Comparison of ENCODE assay signal across 10 cellular contexts in the genomic region with DNA sequence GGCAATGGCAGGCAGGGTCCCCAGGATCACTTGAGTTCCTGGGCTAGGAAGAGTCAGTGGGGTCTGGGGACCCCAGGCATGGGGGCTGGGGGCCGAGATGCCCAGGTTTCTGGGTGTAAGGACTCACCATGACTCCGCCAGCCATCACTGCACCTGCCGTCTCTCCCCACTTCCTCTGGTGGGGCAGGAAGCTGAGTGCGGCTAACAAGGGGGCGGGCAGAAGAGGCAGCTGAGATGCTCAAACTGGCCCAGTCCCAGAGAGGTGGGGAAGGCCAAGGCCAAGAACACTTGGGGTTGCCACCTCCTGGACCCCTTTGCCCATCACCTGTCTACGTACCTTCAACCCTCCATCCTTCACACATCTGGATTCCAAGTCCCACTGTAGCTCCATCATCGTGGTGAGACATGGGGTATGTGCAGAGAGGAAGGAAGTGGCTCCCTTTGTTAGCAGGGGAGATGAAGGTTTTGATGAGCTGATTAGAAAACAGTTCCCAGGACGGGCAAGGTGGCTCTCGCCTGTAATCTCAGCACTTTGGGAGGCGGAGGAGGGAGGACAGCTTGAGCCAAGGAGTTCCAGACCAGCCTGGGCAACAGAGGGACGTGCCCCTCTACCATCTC. TPM values are rescaled to one million over a fixed set of nuclear protein-coding genes. Genes with fewer than 3 reads are reported as not detected.
DNase-seq lines count a peak whose midpoint lies in the region; ATAC-seq and TF ChIP-seq lines count a peak whose summit lies in the region.
"Had no signal": no experiment of that assay in that cellular context is flagged by ENCODE, and none has a peak within 500 bp of the region (broad histone marks: within the 10 kb centered on the region; RNA-seq: fewer than 3 reads in every experiment).

A gene with protein sequence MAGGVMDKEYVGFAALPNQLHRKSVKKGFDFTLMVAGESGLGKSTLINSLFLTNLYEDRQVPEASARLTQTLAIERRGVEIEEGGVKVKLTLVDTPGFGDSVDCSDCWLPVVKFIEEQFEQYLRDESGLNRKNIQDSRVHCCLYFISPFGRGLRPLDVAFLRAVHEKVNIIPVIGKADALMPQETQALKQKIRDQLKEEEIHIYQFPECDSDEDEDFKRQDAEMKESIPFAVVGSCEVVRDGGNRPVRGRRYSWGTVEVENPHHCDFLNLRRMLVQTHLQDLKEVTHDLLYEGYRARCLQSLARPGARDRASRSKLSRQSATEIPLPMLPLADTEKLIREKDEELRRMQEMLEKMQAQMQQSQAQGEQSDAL (minus strand): TSS at position 164 of the 618 bp plus-strand sequence. CDS start 19 bp downstream, at position 145.

- no peak within 1 kb of the TSS for H2AFZ ChIP-seq in GM23248

- H3K36me3 Mint-ChIP-seq in activated CD8-positive, alpha-beta memory T cell treated with anti-CD3 and anti-CD28 coated beads, Interleukin-2, amount 10 ng/mL, durations not matched to agents 7 days and 5 days, result peaks cover 20% of the 10 kb centered on the region

- TF ChIP-seq EP300 in transverse colon (IDR thresholded peaks at IDR 0.05; ENCODE audit: low read depth), result no peak

- H3K27ac ChIP-seq in transverse colon (peak within 1 kb of the TSS; percentile 29 to 60 (median 51)), GM23248 (no peak within 1 kb of the TSS)

- H3K9me3 Mint-ChIP-seq in activated CD8-positive, alpha-beta memory T cell treated with anti-CD3 and anti-CD28 coated beads, Interleukin-2, amount 10 ng/mL, durations not matched to agents 7 days and 5 days (ENCODE audit: low read depth), result no peaks in the 10 kb centered on the region

- H3K27me3 ChIP-seq in transverse colon (no peaks in the 10 kb centered on the region), GM23248 (replicated peaks; ENCODE audit: insufficient read depth) (no peaks in the 10 kb centered on the region)

- peak; percentile 46 for ATAC-seq in activated CD8-positive, alpha-beta memory T cell treated with anti-CD3 and anti-CD28 coated beads, Interleukin-2, amount 10 ng/mL, durations not matched to agents 7 days and 5 days
- no peak for ATAC-seq in HG02763 (IDR thresholded peaks at IDR 0.05; ENCODE audit: unreplicated experiment)

- no peaks in the 10 kb centered on the region for H3K9me2 ChIP-seq in GM23248 (ENCODE audit: insufficient read depth)

- H3K4me3 Mint-ChIP-seq in activated CD8-positive, alpha-beta memory T cell treated with anti-CD3 and anti-CD28 coated beads, Interleukin-2, amount 10 ng/mL, durations not matched to agents 7 days and 5 days, result peak within 1 kb of the TSS; percentile 91

- DNase-seq in NCI-H510A treated with DMSO at 0.1 percent for 48 hours (lab: John Stamatoyannopoulos, UW), result peak; percentile 30
- no peak for DNase-seq in NCI-H510A (lab: John Stamatoyannopoulos, UW)
- DNase-seq in activated CD8-positive, alpha-beta memory T cell treated with anti-CD3 and anti-CD28 coated beads, Interleukin-2, amount 10 ng/mL, durations not matched to agents 7 days and 5 days, result peak; percentile 94
- DNase-seq in mucosa of gallbladder (ENCODE audit: low spot score), result no peak
- DNase-seq in transverse colon, result peak; percentile 67
- no peak for DNase-seq in middle frontal gyrus (ENCODE audit: extremely low spot score, low spot score)
- no peak for DNase-seq in GM23248

- intact Hi-C loops in transverse colon (cut with DNase I; ENCODE audit: low total_unique reads), result no loop called here

- no peaks in the 10 kb centered on the region for H3K79me2 ChIP-seq in GM23248 (ENCODE audit: insufficient read depth)

- peaks cover 4 to 11% (median 6%) of the 10 kb centered on the region in 4 donors for H3K4me1 ChIP-seq in transverse colon
- no peaks in the 10 kb centered on the region for H3K4me1 ChIP-seq in GM23248 (ENCODE audit: insufficient read depth)

- WGBS in transverse colon (ENCODE audit: low coverage in 1 of 2), 2 donors, result 39 to 60% methylated on average over 2 to 11 of the region's 11 CpGs
- 48 to 51% methylated on average over 10 to 11 of the region's 11 CpGs for WGBS in GM23248 (ENCODE audit: low coverage in 1 of 2, low lambda C conversion rate in 2 of 2, missing lambda C conversion rate in 2 of 2), 2 experiments

- no peaks in the 10 kb centered on the region for H3K27me3 Mint-ChIP-seq in activated CD8-positive, alpha-beta memory T cell treated with anti-CD3 and anti-CD28 coated beads, Interleukin-2, amount 10 ng/mL, durations not matched to agents 7 days and 5 days

- H3K4me3 ChIP-seq in transverse colon, result peak within 1 kb of the TSS in 1 of 4 donors; percentile 24
- no peak within 1 kb of the TSS for H3K4me3 ChIP-seq in GM23248
- H3K4me3 ChIP-seq: lung had no signal

- no peaks in the 10 kb centered on the region for H4K20me1 ChIP-seq in GM23248 (ENCODE audit: insufficient read depth)

- TF ChIP-seq POLR2A in transverse colon (IDR thresholded peaks at IDR 0.05), result peak; percentile 7

- peak within 1 kb of the TSS; percentile 98 for H3K27ac Mint-ChIP-seq in activated CD8-positive, alpha-beta memory T cell treated with anti-CD3 and anti-CD28 coated beads, Interleukin-2, amount 10 ng/mL, durations not matched to agents 7 days and 5 days

- no peak for TF ChIP-seq CTCF in transverse colon (IDR thresholded peaks at IDR 0.05)

- no peaks in the 10 kb centered on the region for H3F3A ChIP-seq in GM23248 (ENCODE audit: insufficient read depth)

- H3K36me3 ChIP-seq in transverse colon (no peaks in the 10 kb centered on the region), GM23248 (ENCODE audit: low read depth) (no peaks in the 10 kb centered on the region)

- H3K4me1 Mint-ChIP-seq in activated CD8-positive, alpha-beta memory T cell treated with anti-CD3 and anti-CD28 coated beads, Interleukin-2, amount 10 ng/mL, durations not matched to agents 7 days and 5 days, result peaks cover 45% of the 10 kb centered on the region

- H3K9me3 ChIP-seq in transverse colon (no peaks in the 10 kb centered on the region), GM23248 (ENCODE audit: low read depth) (no peaks in the 10 kb centered on the region)

- no peak within 1 kb of the TSS for H3K9ac ChIP-seq in GM23248

- in situ Hi-C loops in transverse colon (cut with MboI; ENCODE audit: low pct_ligation_motif_present in 1 of 4, low pct_unique_long_range_greater_than_20kb in 1 of 4, low sequenced_read_pairs in 3 of 4), result no loop called here
- in situ Hi-C loops in GM23248 (cut with MboI), result no loop called here

- no peak within 1 kb of the TSS for H3K4me2 ChIP-seq in GM23248 (ENCODE audit: unreplicated experiment)

- CTCF ChIA-PET in activated CD8-positive, alpha-beta memory T cell treated with anti-CD3 and anti-CD28 coated beads, Interleukin-2, amount 10 ng/mL, durations not matched to agents 7 days and 5 days (lab: Charles Lee), result interaction anchor here (0.6 to 4.6 kb wide), 18 partner anchors 10 to 335 kb away, joined by 3 to 56 read pairs (median 5); a partner anchor contains a TSS

RNA-seq across cellular contexts. Expression of the gene that starts here (rescaled TPM):
- 100 to 1,000 TPM; 259 to 278 TPM for total RNA-seq in activated CD8-positive, alpha-beta memory T cell treated with anti-CD3 and anti-CD28 coated beads, Interleukin-2, amount 10 ng/mL, durations not matched to agents 7 days and 5 days
- total RNA-seq in mucosa of gallbladder (11.5 TPM), transverse colon (1 to 10 TPM; 2.8 to 9.8 (median 4.8) TPM)
- not detected in 2 replicates for total RNA-seq in GM23248 (2014; rRNA removed; shearing (Covaris generic))
- polyA plus RNA-seq in GM23248 (2016; fragmentation: Nextera tagmentation; extraction: Ambion mirVana), result 1.7 and 1.9 TPM in 2 replicates
- total RNA-seq: RPMI7951 had no signal

Comparison
In these comparisons a context has a peak if more than half of its experiments do, and no peak if none do; other contexts are left out.
1. RNA of the gene that starts here (total RNA-seq): 259 to 278 TPM in activated CD8-positive, alpha-beta memory T cell treated with anti-CD3 and anti-CD28 coated beads, Interleukin-2, amount 10 ng/mL, durations not matched to agents 7 days and 5 days; 11.5 TPM in mucosa of gallbladder (single experiment), 2.8 to 9.8 TPM in transverse colon and not detected in GM23248; every median in the first group is over 10 times any median in the second.
2. DNase-seq: peak in NCI-H510A treated with DMSO at 0.1 percent for 48 hours (single experiment), activated CD8-positive, alpha-beta memory T cell treated with anti-CD3 and anti-CD28 coated beads, Interleukin-2, amount 10 ng/mL, durations not matched to agents 7 days and 5 days (single experiment) and transverse colon (single experiment); none in NCI-H510A (single experiment), mucosa of gallbladder (single experiment), middle frontal gyrus (single experiment) and GM23248 (single experiment).